In the genomic region with DNA sequence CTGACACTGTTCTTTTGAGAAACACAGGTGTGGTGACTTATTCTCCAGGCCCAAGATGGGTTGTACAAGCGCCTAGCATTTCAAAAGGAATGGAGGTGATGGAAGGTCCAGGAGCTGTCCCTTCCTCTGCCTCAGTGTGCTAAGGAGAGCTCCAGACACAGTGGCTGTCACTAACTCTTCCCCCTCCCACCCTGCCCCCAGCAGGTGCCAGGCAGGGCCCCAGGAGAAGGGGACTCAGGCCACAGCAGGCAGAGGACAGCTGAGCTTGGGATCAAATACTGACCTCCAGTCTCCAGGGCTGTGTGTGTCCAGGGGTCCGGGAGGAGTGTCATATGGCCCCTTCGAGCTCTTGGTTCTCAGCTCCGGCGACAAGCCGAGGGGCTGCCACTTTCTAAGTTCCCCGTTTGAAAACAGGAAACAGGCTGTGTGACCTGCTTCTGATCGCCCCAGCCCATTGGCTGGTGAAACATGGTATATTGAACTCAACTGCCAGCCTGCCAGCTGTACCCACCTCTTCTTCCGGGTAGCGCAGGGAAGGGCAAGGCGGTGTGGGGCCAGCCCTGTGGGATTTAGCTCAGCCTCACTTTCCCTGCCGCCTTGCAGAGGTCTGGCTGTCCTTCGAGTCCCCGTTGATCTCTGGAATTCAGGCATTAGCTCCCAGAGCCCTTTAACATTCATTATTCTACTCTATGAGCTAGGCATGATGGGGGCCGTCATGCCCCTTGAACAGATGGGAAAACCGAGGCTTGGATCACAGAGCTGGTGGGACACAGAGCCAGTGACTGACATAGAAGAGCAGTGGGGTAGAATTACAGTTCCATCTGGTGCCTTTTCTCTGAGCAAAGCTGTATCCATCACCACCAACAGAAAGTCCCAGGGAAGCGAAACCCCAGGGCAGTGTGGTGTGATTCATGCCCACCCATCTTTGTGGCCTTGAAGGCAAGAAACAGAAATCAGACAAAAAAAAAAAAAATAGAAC, we compare ENCODE assay signal across 9 cellular contexts. TPM values are rescaled to one million over a fixed set of nuclear protein-coding genes. Genes with fewer than 3 reads are reported as not detected.
A peak's percentile ranks its signal among the peaks of the same experiment; 100 is the strongest.
DNase-seq lines count a peak whose midpoint lies in the region; ATAC-seq and TF ChIP-seq lines count a peak whose summit lies in the region.
"Had no signal": no experiment of that assay in that cellular context is flagged by ENCODE, and none has a peak within 500 bp of the region (broad histone marks: within the 10 kb centered on the region; RNA-seq: fewer than 3 reads in every experiment).

A gene with protein sequence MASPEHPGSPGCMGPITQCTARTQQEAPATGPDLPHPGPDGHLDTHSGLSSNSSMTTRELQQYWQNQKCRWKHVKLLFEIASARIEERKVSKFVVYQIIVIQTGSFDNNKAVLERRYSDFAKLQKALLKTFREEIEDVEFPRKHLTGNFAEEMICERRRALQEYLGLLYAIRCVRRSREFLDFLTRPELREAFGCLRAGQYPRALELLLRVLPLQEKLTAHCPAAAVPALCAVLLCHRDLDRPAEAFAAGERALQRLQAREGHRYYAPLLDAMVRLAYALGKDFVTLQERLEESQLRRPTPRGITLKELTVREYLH (minus strand): TSS at position 406 of the 979 bp plus-strand sequence. CDS start 3,786 bp downstream, outside the sequence.

- no peak within 1 kb of the TSS for H3K18ac ChIP-seq in mesendoderm (ENCODE audit: low read length)

- no peaks in the 10 kb centered on the region for H3K79me1 ChIP-seq in mesendoderm (ENCODE audit: low read length)

- DNase-seq in GM10248 (ENCODE audit: extremely low spot score) (peak; percentile 73), NOMO-1 treated with DMSO at 0.1 percent for 48 hours (lab: John Stamatoyannopoulos, UW; ENCODE audit: unreplicated experiment) (peak; percentile 69), mesendoderm (no peak), WTC11 (ENCODE audit: low spot score) (no peak), NCI-H1436 (lab: John Stamatoyannopoulos, UW) (no peak)

- H3K27me3 ChIP-seq in mucosa of rectum (ENCODE audit: control insufficient read depth in 2 of 2, insufficient read depth in 2 of 2, low read length in 2 of 2) (no peaks in the 10 kb centered on the region), mesendoderm (ENCODE audit: insufficient read depth, low read length, poor library complexity) (no peaks in the 10 kb centered on the region)

- no peak within 1 kb of the TSS for H2AK5ac ChIP-seq in mesendoderm (ENCODE audit: low read length)

- no peaks in the 10 kb centered on the region for H3K9me3 Mint-ChIP-seq in activated T-helper 17 cell treated with anti-CD3 and anti-CD28 coated beads, Interleukin-2, amount 50 U/mL, for 72 hours
- H3K9me3 Mint-ChIP-seq in WTC11: no peaks in the 10 kb centered on the region
- H3K9me3 Mint-ChIP-seq: brain had no signal

- H3K27ac Mint-ChIP-seq in activated T-helper 17 cell treated with anti-CD3 and anti-CD28 coated beads, Interleukin-2, amount 50 U/mL, for 72 hours: peak within 1 kb of the TSS; percentile 90
- H3K27ac Mint-ChIP-seq in WTC11: no peak within 1 kb of the TSS
- H3K27ac Mint-ChIP-seq: brain had no signal

- H3K79me2 ChIP-seq in mesendoderm (ENCODE audit: control insufficient read depth, insufficient read depth, low read length): no peaks in the 10 kb centered on the region

- H4K5ac ChIP-seq in mesendoderm (ENCODE audit: low read length): no peak within 1 kb of the TSS

- no peaks in the 10 kb centered on the region for H3K9me3 ChIP-seq in mucosa of rectum (ENCODE audit: control insufficient read depth in 2 of 2, low read length in 2 of 2)

- no peak within 1 kb of the TSS for H3K23ac ChIP-seq in mesendoderm (ENCODE audit: low read length)

- peak within 1 kb of the TSS; percentile 88 for H3K4me3 Mint-ChIP-seq in activated T-helper 17 cell treated with anti-CD3 and anti-CD28 coated beads, Interleukin-2, amount 50 U/mL, for 72 hours
- no peak within 1 kb of the TSS for H3K4me3 Mint-ChIP-seq in WTC11
- H3K4me3 Mint-ChIP-seq: brain had no signal

- H3K36me3 ChIP-seq in mucosa of rectum (ENCODE audit: control insufficient read depth in 2 of 2, insufficient read depth in 2 of 2, low read length in 2 of 2): no peaks in the 10 kb centered on the region
- H3K36me3 ChIP-seq in mesendoderm (ENCODE audit: control insufficient read depth, insufficient read depth, low read length): no peaks in the 10 kb centered on the region

- H3K36me3 Mint-ChIP-seq in activated T-helper 17 cell treated with anti-CD3 and anti-CD28 coated beads, Interleukin-2, amount 50 U/mL, for 72 hours (ENCODE audit: low read depth): peaks cover 50% of the 10 kb centered on the region
- no peaks in the 10 kb centered on the region for H3K36me3 Mint-ChIP-seq in WTC11
- H3K36me3 Mint-ChIP-seq: brain had no signal

- no peak for TF ChIP-seq CTCF in GM10248 (IDR thresholded peaks at IDR 0.05; ENCODE audit: control extremely low read depth, extremely low read depth, low read depth, missing control alignments)
- TF ChIP-seq CTCF in WTC11 (IDR thresholded peaks at IDR 0.05): no peak

- H3K4me1 Mint-ChIP-seq in activated T-helper 17 cell treated with anti-CD3 and anti-CD28 coated beads, Interleukin-2, amount 50 U/mL, for 72 hours: peaks cover 55% of the 10 kb centered on the region
- no peaks in the 10 kb centered on the region for H3K4me1 Mint-ChIP-seq in WTC11
- H3K4me1 Mint-ChIP-seq: brain had no signal

- CTCF ChIA-PET in GM10248 (lab: Yijun Ruan, JAX) (interaction anchor here (0.8 to 16.8 kb wide), 17 partner anchors 13 to 656 kb away, joined by 3 to 289 read pairs (median 3); a partner anchor contains a TSS), WTC11 (lab: Charles Lee) (interaction anchor here (1.4 to 7.6 kb wide), 2 partner anchors 14 to 125 kb away, joined by 11 to 101 read pairs; no protein-coding TSS in a partner anchor)

- H3K4me1 ChIP-seq in mucosa of rectum (ENCODE audit: control insufficient read depth in 2 of 2, insufficient read depth in 2 of 2, low read length in 2 of 2) (peaks cover 7 to 16% of the 10 kb centered on the region in 2 donors), mesendoderm (ENCODE audit: control insufficient read depth, low read depth, low read length) (no peaks in the 10 kb centered on the region)

- H3K4me3 ChIP-seq in mucosa of rectum (ENCODE audit: low read length in 2 of 2) (peak within 1 kb of the TSS; percentile 17 to 68), mesendoderm (ENCODE audit: low read length) (no peak within 1 kb of the TSS)

- no peak within 1 kb of the TSS for H2BK15ac ChIP-seq in mesendoderm (replicated peaks; ENCODE audit: low read depth)

- ATAC-seq in GM21723 (IDR thresholded peaks at IDR 0.05; ENCODE audit: unreplicated experiment) (peak; percentile 64), WTC11 (no peak)
- ATAC-seq in activated T-helper 17 cell treated with anti-CD3 and anti-CD28 coated beads, Interleukin-2, amount 50 U/mL, for 72 hours (replicated peaks): peak; percentile 58

- no peak within 1 kb of the TSS for H3K4me2 ChIP-seq in mesendoderm (ENCODE audit: low read length)

- H3K27ac ChIP-seq in mucosa of rectum (ENCODE audit: low read depth in 2 of 2, low read length in 2 of 2): peak within 1 kb of the TSS; percentile 16 to 72
- no peak within 1 kb of the TSS for H3K27ac ChIP-seq in mesendoderm (ENCODE audit: low read depth, low read length)

- no peak within 1 kb of the TSS for H4K8ac ChIP-seq in mesendoderm (ENCODE audit: low read depth, low read length)

- H3K4ac ChIP-seq in mesendoderm (ENCODE audit: low read depth, low read length): no peak within 1 kb of the TSS

- H2BK5ac ChIP-seq in mesendoderm (ENCODE audit: low read length): no peak within 1 kb of the TSS

- H3K9ac ChIP-seq in mucosa of rectum (ENCODE audit: low read depth in 1 of 2, low read length in 2 of 2): peak within 1 kb of the TSS; percentile 7 to 54
- no peak within 1 kb of the TSS for H3K9ac ChIP-seq in mesendoderm (ENCODE audit: low read length)

- no peaks in the 10 kb centered on the region for H3K27me3 Mint-ChIP-seq in activated T-helper 17 cell treated with anti-CD3 and anti-CD28 coated beads, Interleukin-2, amount 50 U/mL, for 72 hours
- H3K27me3 Mint-ChIP-seq in WTC11 (ENCODE audit: low read depth): no peaks in the 10 kb centered on the region

- H3K56ac ChIP-seq in mesendoderm (ENCODE audit: low read length): no peak within 1 kb of the TSS

- no CpG with 5 or more reads among the region's 17 CpGs for WGBS in mesendoderm (ENCODE audit: extremely low coverage, insufficient coverage, low lambda C conversion rate)

- POLR2A ChIA-PET in GM10248 (lab: Yijun Ruan, JAX): no interaction called here
- POLR2A ChIA-PET in WTC11 (lab: Charles Lee): no interaction called here

- no peak within 1 kb of the TSS for H2BK120ac ChIP-seq in mesendoderm (ENCODE audit: low read depth, low read length)

TF ChIP-seq in WTC11, 78 proteins besides CTCF, POLR2A, EP300 and RAD21 (continues in another document):
- TF ChIP-seq SOX15 (CRISPR knock-in tag; IDR thresholded peaks at IDR 0.05) (no peak), EMX1 (CRISPR knock-in tag; IDR thresholded peaks at IDR 0.05) (no peak), ESRRA (CRISPR knock-in tag; IDR thresholded peaks at IDR 0.05; ENCODE audit: borderline replicate concordance) (no peak), JUN (CRISPR knock-in tag; IDR thresholded peaks at IDR 0.05) (no peak), ZNF219 (CRISPR knock-in tag; IDR thresholded peaks at IDR 0.05; ENCODE audit: borderline replicate concordance) (no peak)
- TF ChIP-seq, protein P1, sequence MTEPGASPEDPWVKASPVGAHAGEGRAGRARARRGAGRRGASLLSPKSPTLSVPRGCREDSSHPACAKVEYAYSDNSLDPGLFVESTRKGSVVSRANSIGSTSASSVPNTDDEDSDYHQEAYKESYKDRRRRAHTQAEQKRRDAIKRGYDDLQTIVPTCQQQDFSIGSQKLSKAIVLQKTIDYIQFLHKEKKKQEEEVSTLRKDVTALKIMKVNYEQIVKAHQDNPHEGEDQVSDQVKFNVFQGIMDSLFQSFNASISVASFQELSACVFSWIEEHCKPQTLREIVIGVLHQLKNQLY (CRISPR knock-in tag; IDR thresholded peaks at IDR 0.05): no peak
- TF ChIP-seq, protein P2, sequence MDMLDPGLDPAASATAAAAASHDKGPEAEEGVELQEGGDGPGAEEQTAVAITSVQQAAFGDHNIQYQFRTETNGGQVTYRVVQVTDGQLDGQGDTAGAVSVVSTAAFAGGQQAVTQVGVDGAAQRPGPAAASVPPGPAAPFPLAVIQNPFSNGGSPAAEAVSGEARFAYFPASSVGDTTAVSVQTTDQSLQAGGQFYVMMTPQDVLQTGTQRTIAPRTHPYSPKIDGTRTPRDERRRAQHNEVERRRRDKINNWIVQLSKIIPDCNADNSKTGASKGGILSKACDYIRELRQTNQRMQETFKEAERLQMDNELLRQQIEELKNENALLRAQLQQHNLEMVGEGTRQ (CRISPR knock-in tag; IDR thresholded peaks at IDR 0.05): no peak

RNA-seq across cellular contexts. Expression of the gene that starts here (rescaled TPM):
- 10 to 100 TPM; 53.9 to 96.9 TPM for total RNA-seq in activated T-helper 17 cell treated with anti-CD3 and anti-CD28 coated beads, Interleukin-2, amount 50 U/mL, for 72 hours
- not detected for polyA plus RNA-seq in mesendoderm (2013, experiment 1 of 2)
- polyA plus RNA-seq in mesendoderm (2013, experiment 2 of 2): not detected
- 0.14 TPM in 1 of 3 replicates, not detected in the others for total RNA-seq in WTC11 (2021)

Comparison
In these comparisons a context has a peak if more than half of its experiments do, and no peak if none do; other contexts are left out.
1. RNA of the gene that starts here (total RNA-seq): 53.9 to 96.9 TPM in activated T-helper 17 cell treated with anti-CD3 and anti-CD28 coated beads, Interleukin-2, amount 50 U/mL, for 72 hours; 0.14 TPM in WTC11; every median in the first group is over 10 times any median in the second.
2. DNase-seq: peak in GM10248 (single experiment) and NOMO-1 treated with DMSO at 0.1 percent for 48 hours (single experiment); none in mesendoderm (single experiment), WTC11 (single experiment) and NCI-H1436 (single experiment).